Comparison of ENCODE assay signal across 28 cellular contexts in genomic region chr1:4745560-4745959, GRCh38.
A peak's percentile ranks its signal among the peaks of the same experiment; 100 is the strongest.
DNase-seq lines count a peak whose midpoint lies in the region; ATAC-seq, FAIRE-seq and TF ChIP-seq lines count a peak whose summit lies in the region.
"Had no signal": no experiment of that assay in that cellular context is flagged by ENCODE, and none has a peak within 500 bp of the region (broad histone marks: within the 10 kb centered on the region; RNA-seq: fewer than 3 reads in every experiment).

No MANE protein-coding gene starts in this region.

- TF ChIP-seq RAD21 in Ishikawa (IDR thresholded peaks at IDR 0.05; ENCODE audit: low read depth): no peak

- H3K27ac ChIP-seq in endodermal cell (ENCODE audit: low read depth, low read length) (no peak overlapping the region), kidney (ENCODE audit: low read depth in 2 of 2, low read length in 2 of 2) (no peak overlapping the region)
- H3K27ac ChIP-seq: left lung, ovary, right atrium auricular region, SK-N-MC, WERI-Rb-1 had no signal

- H3K4me3 ChIP-seq in endodermal cell (ENCODE audit: low read length) (no peak overlapping the region), kidney (ENCODE audit: low read length in 2 of 2) (no peak overlapping the region)
- H3K4me3 ChIP-seq: left lung, ovary, right atrium auricular region, SK-N-MC had no signal

- no peaks in the 10 kb centered on the region for H3K36me3 Mint-ChIP-seq in activated CD8-positive, alpha-beta T cell treated with anti-CD3 and anti-CD28 coated beads for 36 hours (ENCODE audit: low read depth)
- no peaks in the 10 kb centered on the region for H3K36me3 Mint-ChIP-seq in activated CD8-positive, alpha-beta T cell treated with anti-CD3 and anti-CD28 coated beads, Interleukin-2, amount 10 ng/mL, durations not matched to agents 7 days and 5 days (ENCODE audit: low read depth)
- H3K36me3 Mint-ChIP-seq in endodermal cell (ENCODE audit: low read depth): peaks cover 6% of the 10 kb centered on the region
- H3K36me3 Mint-ChIP-seq: natural killer cell had no signal

- H3K9ac ChIP-seq in endodermal cell (ENCODE audit: extremely low read depth, low read length, poor library complexity, severe bottlenecking) (no peak overlapping the region), kidney (ENCODE audit: low read length in 2 of 2) (no peak overlapping the region)

- H3K4me1 ChIP-seq in endodermal cell (ENCODE audit: control insufficient read depth, insufficient read depth, low read length) (no peaks in the 10 kb centered on the region), kidney (ENCODE audit: control insufficient read depth in 1 of 2, insufficient read depth in 1 of 2, low read depth in 1 of 2, low read length in 2 of 2) (no peaks in the 10 kb centered on the region)
- H3K4me1 ChIP-seq: left lung, right atrium auricular region had no signal

- POLR2A ChIA-PET in activated CD8-positive, alpha-beta T cell treated with anti-CD3 and anti-CD28 coated beads for 36 hours (lab: Charles Lee): no interaction called here
- POLR2A ChIA-PET in activated CD8-positive, alpha-beta T cell treated with anti-CD3 and anti-CD28 coated beads, Interleukin-2, amount 10 ng/mL, durations not matched to agents 7 days and 5 days (lab: Charles Lee): no interaction called here

- no peak for ATAC-seq in activated CD8-positive, alpha-beta T cell treated with anti-CD3 and anti-CD28 coated beads for 36 hours
- no peak for ATAC-seq in activated CD8-positive, alpha-beta T cell treated with anti-CD3 and anti-CD28 coated beads, Interleukin-2, amount 10 ng/mL, durations not matched to agents 7 days and 5 days
- ATAC-seq in HG03139 (IDR thresholded peaks at IDR 0.05; ENCODE audit: unreplicated experiment): no peak
- ATAC-seq: left lung, natural killer cell, Panc1 had no signal

- H3K4me3 Mint-ChIP-seq in activated CD8-positive, alpha-beta T cell treated with anti-CD3 and anti-CD28 coated beads for 36 hours: no peak overlapping the region
- no peak overlapping the region for H3K4me3 Mint-ChIP-seq in activated CD8-positive, alpha-beta T cell treated with anti-CD3 and anti-CD28 coated beads, Interleukin-2, amount 10 ng/mL, durations not matched to agents 7 days and 5 days
- no peak overlapping the region for H3K4me3 Mint-ChIP-seq in endodermal cell
- H3K4me3 Mint-ChIP-seq: natural killer cell; T-helper 2 cell treated with Interferon-gamma antibody and Interleukin-4, amounts not matched to agents 5 μg/mL and 100 μg/mL, for 36 hours had no signal

- H3K36me3 ChIP-seq in endodermal cell (ENCODE audit: control insufficient read depth, insufficient read depth, low read length): peaks cover 20% of the 10 kb centered on the region
- no peaks in the 10 kb centered on the region for H3K36me3 ChIP-seq in kidney (ENCODE audit: control insufficient read depth in 1 of 2, insufficient read depth in 2 of 2, low read length in 2 of 2)
- H3K36me3 ChIP-seq: left lung, ovary, right atrium auricular region, WERI-Rb-1 had no signal

- no peaks in the 10 kb centered on the region for H3K9me3 ChIP-seq in endodermal cell (ENCODE audit: control insufficient read depth, low read length)
- no peaks in the 10 kb centered on the region for H3K9me3 ChIP-seq in kidney (ENCODE audit: control insufficient read depth in 1 of 2, low read length in 2 of 2)
- H3K9me3 ChIP-seq: left lung, ovary, right atrium auricular region had no signal

- CTCF ChIA-PET in activated CD8-positive, alpha-beta T cell treated with anti-CD3 and anti-CD28 coated beads for 36 hours (lab: Charles Lee): no interaction called here
- CTCF ChIA-PET in activated CD8-positive, alpha-beta T cell treated with anti-CD3 and anti-CD28 coated beads, Interleukin-2, amount 10 ng/mL, durations not matched to agents 7 days and 5 days (lab: Charles Lee): no interaction called here

- H3K27ac Mint-ChIP-seq in activated CD8-positive, alpha-beta T cell treated with anti-CD3 and anti-CD28 coated beads for 36 hours: no peak overlapping the region
- no peak overlapping the region for H3K27ac Mint-ChIP-seq in activated CD8-positive, alpha-beta T cell treated with anti-CD3 and anti-CD28 coated beads, Interleukin-2, amount 10 ng/mL, durations not matched to agents 7 days and 5 days
- no peak overlapping the region for H3K27ac Mint-ChIP-seq in endodermal cell
- H3K27ac Mint-ChIP-seq: natural killer cell; T-helper 2 cell treated with Interferon-gamma antibody and Interleukin-4, amounts not matched to agents 5 μg/mL and 100 μg/mL, for 36 hours had no signal

- no peak for TF ChIP-seq CTCF in activated CD8-positive, alpha-beta T cell treated with anti-CD3 and anti-CD28 coated beads for 36 hours (IDR thresholded peaks at IDR 0.05)
- TF ChIP-seq CTCF in endodermal cell (conservative IDR thresholded peaks at IDR 0.05) (no peak), kidney (IDR thresholded peaks at IDR 0.05; ENCODE audit: borderline replicate concordance, extremely low read depth, insufficient read depth) (no peak)

- no peaks in the 10 kb centered on the region for H3K9me3 Mint-ChIP-seq in activated CD8-positive, alpha-beta T cell treated with anti-CD3 and anti-CD28 coated beads for 36 hours
- no peaks in the 10 kb centered on the region for H3K9me3 Mint-ChIP-seq in activated CD8-positive, alpha-beta T cell treated with anti-CD3 and anti-CD28 coated beads, Interleukin-2, amount 10 ng/mL, durations not matched to agents 7 days and 5 days (ENCODE audit: insufficient read depth)
- H3K9me3 Mint-ChIP-seq in endodermal cell: no peaks in the 10 kb centered on the region
- H3K9me3 Mint-ChIP-seq: natural killer cell; T-helper 2 cell treated with Interferon-gamma antibody and Interleukin-4, amounts not matched to agents 5 μg/mL and 100 μg/mL, for 36 hours had no signal

- no peaks in the 10 kb centered on the region for H3K4me1 Mint-ChIP-seq in activated CD8-positive, alpha-beta T cell treated with anti-CD3 and anti-CD28 coated beads for 36 hours (ENCODE audit: low read depth)
- no peaks in the 10 kb centered on the region for H3K4me1 Mint-ChIP-seq in activated CD8-positive, alpha-beta T cell treated with anti-CD3 and anti-CD28 coated beads, Interleukin-2, amount 10 ng/mL, durations not matched to agents 7 days and 5 days (ENCODE audit: low read depth)
- peaks cover 9% of the 10 kb centered on the region for H3K4me1 Mint-ChIP-seq in endodermal cell
- H3K4me1 Mint-ChIP-seq: natural killer cell had no signal

- peak; percentile 24 for DNase-seq in activated CD8-positive, alpha-beta T cell treated with anti-CD3 and anti-CD28 coated beads for 36 hours
- DNase-seq in activated CD8-positive, alpha-beta T cell treated with anti-CD3 and anti-CD28 coated beads, Interleukin-2, amount 10 ng/mL, durations not matched to agents 7 days and 5 days: no peak
- peak; percentile 81 for DNase-seq in endodermal cell
- DNase-seq in ureter (ENCODE audit: low spot score): peak; percentile 68
- DNase-seq in SW 1271 (lab: John Stamatoyannopoulos, UW): no peak
- no peak for DNase-seq in kidney
- DNase-seq: ACHN; activated gamma-delta T cell treated with Interleukin-2 at 50 U/mL for 16 hours; activated T-cell treated with anti-CD3 and anti-CD28 coated beads, Interleukin-2, amount 50 U/mL, for 1 hour; amygdala; C1 segment of cervical spinal cord; midbrain; natural killer cell; NCI-H1105 treated with DMSO at 0.1 percent for 48 hours; NCI-H2081 treated with DMSO at 0.1 percent for 48 hours; NCI-H510A; NK-92 treated with Interleukin-12 subunit alpha and Interleukin-12 subunit beta, amount 100 ng/mL, for 24 hours; ovary; WERI-Rb-1 had no signal

- no peak for FAIRE-seq in kidney (lab: Jason Lieb, UNC)
- FAIRE-seq: bronchial epithelial cell, endometrium had no signal

- H3K27me3 Mint-ChIP-seq in activated CD8-positive, alpha-beta T cell treated with anti-CD3 and anti-CD28 coated beads for 36 hours: no peaks in the 10 kb centered on the region
- no peaks in the 10 kb centered on the region for H3K27me3 Mint-ChIP-seq in activated CD8-positive, alpha-beta T cell treated with anti-CD3 and anti-CD28 coated beads, Interleukin-2, amount 10 ng/mL, durations not matched to agents 7 days and 5 days (ENCODE audit: low read depth)
- H3K27me3 Mint-ChIP-seq in endodermal cell (ENCODE audit: insufficient read depth): peaks cover 14% of the 10 kb centered on the region

- 81 to 83% methylated on average over 5 to 7 of the region's 7 CpGs for WGBS in endodermal cell (ENCODE audit: insufficient coverage in 1 of 2, insufficient read length in 1 of 2), 2 experiments

- intact Hi-C loops in activated CD8-positive, alpha-beta T cell treated with anti-CD3 and anti-CD28 coated beads for 36 hours (cut with micrococcal nuclease): no loop called here
- intact Hi-C loops in kidney (cut with DNase I): no loop called here

- H3K27me3 ChIP-seq in endodermal cell (ENCODE audit: control insufficient read depth, insufficient read depth, low read length, poor library complexity, severe bottlenecking): no peaks in the 10 kb centered on the region
- H3K27me3 ChIP-seq: ovary, right atrium auricular region had no signal

- no peak for TF ChIP-seq EP300 in Ishikawa (IDR thresholded peaks at IDR 0.05; ENCODE audit: borderline replicate concordance)

TF ChIP-seq in Ishikawa, 13 proteins besides CTCF, POLR2A, EP300 and RAD21:
- TF ChIP-seq, protein P1, sequence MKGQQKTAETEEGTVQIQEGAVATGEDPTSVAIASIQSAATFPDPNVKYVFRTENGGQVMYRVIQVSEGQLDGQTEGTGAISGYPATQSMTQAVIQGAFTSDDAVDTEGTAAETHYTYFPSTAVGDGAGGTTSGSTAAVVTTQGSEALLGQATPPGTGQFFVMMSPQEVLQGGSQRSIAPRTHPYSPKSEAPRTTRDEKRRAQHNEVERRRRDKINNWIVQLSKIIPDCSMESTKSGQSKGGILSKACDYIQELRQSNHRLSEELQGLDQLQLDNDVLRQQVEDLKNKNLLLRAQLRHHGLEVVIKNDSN (IDR thresholded peaks at IDR 0.05): peak; percentile 90
- no peak for TF ChIP-seq TAF1 (IDR thresholded peaks at IDR 0.05; ENCODE audit: low read depth)
TF ChIP-seq in Ishikawa: peak in this region for 1.

Comparison
In these comparisons a context has a peak if more than half of its experiments do, and no peak if none do; other contexts are left out.
1. DNase-seq: peak in activated CD8-positive, alpha-beta T cell treated with anti-CD3 and anti-CD28 coated beads for 36 hours (single experiment), endodermal cell (single experiment) and ureter (single experiment); none in activated CD8-positive, alpha-beta T cell treated with anti-CD3 and anti-CD28 coated beads, Interleukin-2, amount 10 ng/mL, durations not matched to agents 7 days and 5 days (single experiment), SW 1271 (0 of 2) and kidney (single experiment).